In genomic region chr10:125262920-125263319, GRCh38 we compare ENCODE assay signal across 20 cellular contexts.
DNase-seq lines count a peak whose midpoint lies in the region; ATAC-seq, FAIRE-seq and TF ChIP-seq lines count a peak whose summit lies in the region.
"Had no signal": no experiment of that assay in that cellular context is flagged by ENCODE, and none has a peak within 500 bp of the region (broad histone marks: within the 10 kb centered on the region; RNA-seq: fewer than 3 reads in every experiment).

No MANE protein-coding gene starts in this region.

- H3K9ac ChIP-seq in HUES6 (ENCODE audit: low read length) (peak overlapping the region; percentile 59), astrocyte (ENCODE audit: low read length) (no peak overlapping the region), mesendoderm (ENCODE audit: low read length) (no peak overlapping the region)

- H3K4me1 ChIP-seq in Caco-2 (peaks cover 28% of the 10 kb centered on the region), HUES6 (ENCODE audit: control insufficient read depth, insufficient read depth, low read length) (peaks cover 24% of the 10 kb centered on the region), astrocyte (ENCODE audit: insufficient read depth, low read length) (peaks cover 12% of the 10 kb centered on the region), mesendoderm (ENCODE audit: control insufficient read depth, low read depth, low read length) (peaks cover 3% of the 10 kb centered on the region)

- no peak overlapping the region for H3K23ac ChIP-seq in mesendoderm (ENCODE audit: low read length)

- POLR2A ChIA-PET in Caco-2 (lab: Charles Lee) = no interaction called here

- no CpG with 5 or more reads among the region's 6 CpGs for WGBS in mesendoderm (ENCODE audit: extremely low coverage, insufficient coverage, low lambda C conversion rate)

- H4K8ac ChIP-seq in mesendoderm (ENCODE audit: low read depth, low read length) = no peak overlapping the region

- no peak for FAIRE-seq in astrocyte (lab: Jason Lieb, UNC)
- FAIRE-seq: D721Med, GM12892, HTR-8/SVneo had no signal

- H3K27ac Mint-ChIP-seq in Caco-2 (ENCODE audit: unreplicated experiment) (peak overlapping the region; percentile 91), astrocyte (ENCODE audit: unreplicated experiment) (peak overlapping the region; percentile 56)
- H3K27ac Mint-ChIP-seq: B cell; CD4-positive, alpha-beta T cell; HFFc6 had no signal

- CTCF ChIA-PET in Caco-2 (lab: Charles Lee) = no interaction called here

- H3K79me1 ChIP-seq in mesendoderm (ENCODE audit: low read length) = no peaks in the 10 kb centered on the region

- H2BK120ac ChIP-seq in mesendoderm (ENCODE audit: low read depth, low read length) = no peak overlapping the region

- no peak for TF ChIP-seq CTCF in Caco-2 (IDR thresholded peaks at IDR 0.05; ENCODE audit: insufficient read depth in 1 of 2, low read depth in 1 of 2, low read length in 1 of 2, severe bottlenecking in 1 of 2, unreplicated experiment in 1 of 2)
- TF ChIP-seq CTCF in astrocyte (IDR thresholded peaks at IDR 0.05; ENCODE audit: insufficient read depth, low read depth, low read length) = no peak

- DNase-seq in Caco-2 = no peak
- DNase-seq in astrocyte (ENCODE audit: low read depth) = no peak
- no peak for DNase-seq in mesendoderm
- DNase-seq in DMS53 (lab: John Stamatoyannopoulos, UW) = no peak
- DNase-seq in NOMO-1 treated with dmso at 0.1 percent for 144 hours (lab: John Stamatoyannopoulos, UW; ENCODE audit: unreplicated experiment) = no peak
- no peak for DNase-seq in HUDEP-2 (lab: John Stamatoyannopoulos, UW; ENCODE audit: unreplicated experiment in 76 of 76)
- DNase-seq: C1 segment of cervical spinal cord; CD4-positive, alpha-beta T cell; DMS153; DND-41; GDM1; GOT3; H9 had no signal

- no peak overlapping the region for H2AFZ ChIP-seq in astrocyte (ENCODE audit: low read depth, low read length)

- H3K9me3 Mint-ChIP-seq in Caco-2 (ENCODE audit: unreplicated experiment) (peaks cover 16% of the 10 kb centered on the region), astrocyte (ENCODE audit: unreplicated experiment) (peaks cover under 1% of the 10 kb centered on the region)
- H3K9me3 Mint-ChIP-seq: CD4-positive, alpha-beta T cell; H9; HFFc6 had no signal

- H3K18ac ChIP-seq in mesendoderm (ENCODE audit: low read length) = no peak overlapping the region

- intact Hi-C loops in Caco-2 (cut with micrococcal nuclease; ENCODE audit: unreplicated experiment) = loop anchor here (10.0 kb wide), 1 partner anchor 98 kb away; the partner anchor contains the start of gene CTBP2

- no peaks in the 10 kb centered on the region for H3K79me2 ChIP-seq in astrocyte (ENCODE audit: insufficient read depth, low read length)
- no peaks in the 10 kb centered on the region for H3K79me2 ChIP-seq in mesendoderm (ENCODE audit: control insufficient read depth, insufficient read depth, low read length)

- H3K9me3 ChIP-seq in Caco-2 (no peaks in the 10 kb centered on the region), HUES6 (ENCODE audit: control insufficient read depth, insufficient read depth, low read depth, low read length) (no peaks in the 10 kb centered on the region), astrocyte (ENCODE audit: insufficient read depth, low read depth, low read length) (no peaks in the 10 kb centered on the region)

- H3K4me1 Mint-ChIP-seq in Caco-2 (ENCODE audit: low read depth, unreplicated experiment) (peaks cover 35% of the 10 kb centered on the region), astrocyte (ENCODE audit: low read depth, unreplicated experiment) (peaks cover 10% of the 10 kb centered on the region)
- H3K4me1 Mint-ChIP-seq: B cell had no signal

- H3K27me3 Mint-ChIP-seq in Caco-2 (ENCODE audit: insufficient read depth, unreplicated experiment) (no peaks in the 10 kb centered on the region), astrocyte (ENCODE audit: low read depth, unreplicated experiment) (peaks cover 4% of the 10 kb centered on the region)
- H3K27me3 Mint-ChIP-seq: B cell; CD4-positive, alpha-beta T cell had no signal

- BruUV-seq in Caco-2 (replicated peaks; lab: Mats Ljungman, UMichigan) = no TSS peak

- H2BK5ac ChIP-seq in mesendoderm (ENCODE audit: low read length) = peak overlapping the region; percentile 79

- H3K27me3 ChIP-seq in Caco-2 (replicated peaks; ENCODE audit: control insufficient read depth, insufficient read depth, low read length) (no peaks in the 10 kb centered on the region), HUES6 (ENCODE audit: control insufficient read depth, insufficient read depth, low read length) (no peaks in the 10 kb centered on the region), astrocyte (ENCODE audit: insufficient read depth, low read length) (no peaks in the 10 kb centered on the region), mesendoderm (ENCODE audit: insufficient read depth, low read length, poor library complexity) (no peaks in the 10 kb centered on the region)

- H3K4me3 Mint-ChIP-seq in Caco-2 (ENCODE audit: unreplicated experiment) = peak overlapping the region; percentile 32
- no peak overlapping the region for H3K4me3 Mint-ChIP-seq in astrocyte (ENCODE audit: unreplicated experiment)
- H3K4me3 Mint-ChIP-seq: B cell; CD4-positive, alpha-beta T cell; H9; HFFc6 had no signal

- no peaks in the 10 kb centered on the region for H4K20me1 ChIP-seq in astrocyte (ENCODE audit: insufficient read depth, low read length)

- H3K4me2 ChIP-seq in astrocyte (ENCODE audit: low read length) (no peak overlapping the region), mesendoderm (ENCODE audit: low read length) (no peak overlapping the region)

- H3K36me3 Mint-ChIP-seq in Caco-2 (ENCODE audit: insufficient read depth, unreplicated experiment) (peaks cover 10% of the 10 kb centered on the region), astrocyte (ENCODE audit: low read depth, unreplicated experiment) (peaks cover 2% of the 10 kb centered on the region)

- no peak for ATAC-seq in HG02884 (IDR thresholded peaks at IDR 0.05; ENCODE audit: unreplicated experiment)

- no peak overlapping the region for H4K5ac ChIP-seq in mesendoderm (ENCODE audit: low read length)

- H3K27ac ChIP-seq in HUES6 (ENCODE audit: low read depth, low read length) = peak overlapping the region; percentile 30; the same call in 1 of the 2 replicates
- no peak overlapping the region for H3K27ac ChIP-seq in astrocyte (ENCODE audit: low read depth, low read length)
- H3K27ac ChIP-seq in mesendoderm (ENCODE audit: low read depth, low read length) = no peak overlapping the region

- no peaks in the 10 kb centered on the region for H3K36me3 ChIP-seq in Caco-2 (ENCODE audit: control insufficient read depth, insufficient read depth, low read length)
- no peaks in the 10 kb centered on the region for H3K36me3 ChIP-seq in HUES6 (ENCODE audit: control insufficient read depth, insufficient read depth, low read length)
- H3K36me3 ChIP-seq in astrocyte (ENCODE audit: insufficient read depth, low read length) = no peaks in the 10 kb centered on the region
- H3K36me3 ChIP-seq in mesendoderm (ENCODE audit: control insufficient read depth, insufficient read depth, low read length) = no peaks in the 10 kb centered on the region

- H3K4me3 ChIP-seq in Caco-2 (ENCODE audit: low read depth, low read length) (no peak overlapping the region), HUES6 (ENCODE audit: low read depth, low read length) (no peak overlapping the region), astrocyte (ENCODE audit: insufficient read depth, low read depth, low read length) (no peak overlapping the region), mesendoderm (ENCODE audit: low read length) (no peak overlapping the region)

- H2AK5ac ChIP-seq in mesendoderm (ENCODE audit: low read length) = no peak overlapping the region

- H3K4ac ChIP-seq in mesendoderm (ENCODE audit: low read depth, low read length) = peak overlapping the region; percentile 73

- no peak overlapping the region for H3K56ac ChIP-seq in mesendoderm (ENCODE audit: low read length)

- no peak overlapping the region for H2BK15ac ChIP-seq in mesendoderm (replicated peaks; ENCODE audit: low read depth)
